9 cellular contexts compared by ENCODE assay signal in the genomic region with DNA sequence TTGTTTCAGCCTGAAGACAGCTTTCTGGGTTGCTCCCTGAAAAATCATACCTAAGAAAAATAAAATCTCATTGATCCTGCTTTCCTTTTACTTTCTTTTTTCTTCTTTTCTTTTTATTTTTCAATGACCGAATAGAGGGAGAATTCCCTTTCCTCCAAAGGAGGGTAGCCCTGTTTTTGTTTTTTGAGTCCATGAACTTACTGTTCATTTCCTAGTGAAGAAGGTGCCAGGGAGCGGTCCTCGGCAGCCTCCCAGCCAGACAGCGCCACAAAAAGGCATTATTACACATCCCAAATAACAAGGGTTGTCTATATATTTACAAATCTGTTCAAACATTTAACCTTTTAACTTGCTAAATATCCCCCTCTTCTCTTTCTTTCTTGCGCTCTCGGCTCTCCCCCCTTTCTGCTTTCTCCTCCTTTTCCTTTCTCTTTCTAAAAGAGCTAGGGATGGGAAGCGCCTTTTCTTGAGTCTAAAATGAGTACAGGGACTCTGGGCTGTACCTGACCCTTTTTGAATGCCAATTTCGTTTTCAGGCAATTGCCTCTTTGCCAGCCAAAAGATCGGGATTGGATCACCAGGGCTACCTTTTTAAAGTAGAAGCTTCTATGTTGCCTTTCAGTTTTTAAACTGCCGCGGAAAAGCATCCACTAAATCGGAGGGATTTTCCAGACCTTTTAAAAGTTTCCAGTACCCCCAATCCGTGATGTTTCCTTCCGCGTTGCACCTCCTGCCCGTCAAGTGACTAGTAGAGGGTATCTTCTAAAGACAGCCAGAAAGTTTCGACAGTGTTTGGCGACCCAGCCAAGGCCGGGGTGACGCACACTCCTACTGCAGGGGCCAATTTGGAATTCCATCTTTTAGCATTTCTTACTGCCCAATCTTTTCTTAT.
A peak's percentile ranks its signal among the peaks of the same experiment; 100 is the strongest.
DNase-seq lines count a peak whose midpoint lies in the region; TF ChIP-seq lines count a peak whose summit lies in the region.
"Had no signal": no experiment of that assay in that cellular context is flagged by ENCODE, and none has a peak within 500 bp of the region (broad histone marks: within the 10 kb centered on the region; RNA-seq: fewer than 3 reads in every experiment).

No MANE protein-coding gene starts in this region.

- peaks cover 6% of the 10 kb centered on the region; the same call in 1 of the 2 replicates for H3F3A ChIP-seq in MM.1S (ENCODE audit: insufficient read depth, low read length)

- H3K9me3 ChIP-seq in MM.1S (replicated peaks; ENCODE audit: insufficient read depth, low read length) (no peaks in the 10 kb centered on the region), neuronal stem cell (replicated peaks in 1 of 2; ENCODE audit: control insufficient read depth in 2 of 2, insufficient read depth in 1 of 2, low read depth in 1 of 2, low read length in 2 of 2) (no peaks in the 10 kb centered on the region), thyroid gland (no peaks in the 10 kb centered on the region)

- intact Hi-C loops in thyroid gland (cut with DNase I), result no loop called here

- H3K4me2 ChIP-seq in MM.1S (ENCODE audit: low read depth, low read length) (peak overlapping the region; percentile 100), neuronal stem cell (ENCODE audit: insufficient read depth, low read length, poor library complexity, severe bottlenecking) (no peak overlapping the region)

- H3K79me2 ChIP-seq in MM.1S (ENCODE audit: low read length), result no peaks in the 10 kb centered on the region

- H3K36me3 ChIP-seq in MM.1S (replicated peaks; ENCODE audit: insufficient read depth, low read length) (no peaks in the 10 kb centered on the region), neuronal stem cell (replicated peaks in 1 of 2; ENCODE audit: control insufficient read depth in 2 of 2, insufficient read depth in 2 of 2, low read length in 2 of 2) (no peaks in the 10 kb centered on the region), thyroid gland (no peaks in the 10 kb centered on the region)

- WGBS in neuronal stem cell (ENCODE audit: extremely low coverage in 2 of 2, insufficient read length in 2 of 2, insufficient replicate concordance in 1 of 2), 2 donors, result no CpG with 5 or more reads among the region's 20 CpGs
- WGBS in thyroid gland, 2 donors, result 7 to 12% methylated on average over 20 of the region's 20 CpGs

- no peak overlapping the region for H2AK5ac ChIP-seq in neuronal stem cell (ENCODE audit: low read depth, low read length)

- no peak overlapping the region for H2BK15ac ChIP-seq in neuronal stem cell (ENCODE audit: low read length)

- H2BK120ac ChIP-seq in neuronal stem cell (ENCODE audit: low read depth, low read length), result no peak overlapping the region

- H3K4ac ChIP-seq in neuronal stem cell (ENCODE audit: low read length), result no peak overlapping the region

- H4K91ac ChIP-seq in neuronal stem cell (ENCODE audit: low read depth, low read length, poor library complexity), result no peak overlapping the region

- TF ChIP-seq CTCF in AG09309 (IDR thresholded peaks at IDR 0.05; ENCODE audit: control insufficient read depth, insufficient read depth, low read depth, low read length, missing control alignments) (no peak), MM.1S (IDR thresholded peaks at IDR 0.05; ENCODE audit: low read length) (no peak), thyroid gland (IDR thresholded peaks at IDR 0.05) (no peak)

- peak overlapping the region; percentile 47; the same call in 1 of the 2 replicates for H3K4me3 ChIP-seq in AG09309 (ENCODE audit: control insufficient read depth, low read depth, low read length)
- H3K4me3 ChIP-seq in MM.1S (ENCODE audit: low read length), result peak overlapping the region; percentile 78
- H3K4me3 ChIP-seq in neuronal stem cell (ENCODE audit: low read length in 2 of 2), result no peak overlapping the region
- H3K4me3 ChIP-seq in thyroid gland (replicated peaks in 1 of 3), result peak overlapping the region in 1 of 3 donors; percentile 8

- H3K79me1 ChIP-seq in neuronal stem cell (ENCODE audit: low read depth, low read length), result no peaks in the 10 kb centered on the region

- TF ChIP-seq POLR2A in thyroid gland (IDR thresholded peaks at IDR 0.05), result no peak

- no peaks in the 10 kb centered on the region for H3K9me2 ChIP-seq in MM.1S (replicated peaks; ENCODE audit: insufficient read depth, low read length)

- H2AFZ ChIP-seq in MM.1S (ENCODE audit: low read length) (peak overlapping the region; percentile 68), neuronal stem cell (ENCODE audit: low read length) (no peak overlapping the region)

- H3K27ac ChIP-seq in MM.1S (ENCODE audit: low read length) (no peak overlapping the region), neuronal stem cell (replicated peaks; ENCODE audit: low read length) (no peak overlapping the region), thyroid gland (no peak overlapping the region)

- no peak overlapping the region for H2BK12ac ChIP-seq in neuronal stem cell (ENCODE audit: low read length)

- no peak overlapping the region for H3K14ac ChIP-seq in neuronal stem cell (ENCODE audit: low read length)

- no peak for DNase-seq in AG09309 (ENCODE audit: low read depth)
- peak; percentile 8 for DNase-seq in MM.1S
- DNase-seq in fibroblast of peridontal ligament (ENCODE audit: extremely low read depth), result peak; percentile 18
- peak; percentile 31 for DNase-seq in neuronal stem cell (ENCODE audit: low spot score)
- no peak for DNase-seq in thyroid gland
- no peak for DNase-seq in GOT3 (lab: John Stamatoyannopoulos, UW)
- DNase-seq in activated gamma-delta T cell (lab: John Stamatoyannopoulos, UW), result no peak
- DNase-seq in GF-D8 (lab: John Stamatoyannopoulos, UW), result no peak
- DNase-seq: NCI-H1694 treated with DMSO at 0.1 percent for 48 hours had no signal

- H3K9ac ChIP-seq in MM.1S (ENCODE audit: low read length) (peak overlapping the region; percentile 48; the same call in 1 of the 2 replicates), neuronal stem cell (ENCODE audit: low read depth, low read length, poor library complexity) (no peak overlapping the region)

- H3K4me1 ChIP-seq in MM.1S (ENCODE audit: low read length), result no peaks in the 10 kb centered on the region
- H3K4me1 ChIP-seq in neuronal stem cell (ENCODE audit: control insufficient read depth in 2 of 2, insufficient read depth in 1 of 2, low read depth in 1 of 2, low read length in 2 of 2), result peaks cover 6 to 17% of the 10 kb centered on the region in 2 donors
- peaks cover 17 to 24% of the 10 kb centered on the region in 2 donors for H3K4me1 ChIP-seq in thyroid gland

- no peak overlapping the region for H3K18ac ChIP-seq in neuronal stem cell (ENCODE audit: low read length)

- H4K8ac ChIP-seq in neuronal stem cell (ENCODE audit: low read depth, low read length), result no peak overlapping the region

- H3K27me3 ChIP-seq in MM.1S (replicated peaks; ENCODE audit: insufficient read depth, low read length) (no peaks in the 10 kb centered on the region), neuronal stem cell (ENCODE audit: control insufficient read depth in 3 of 3, insufficient read depth in 3 of 3, low read depth in 1 of 3, low read length in 3 of 3) (peaks cover 15 to 80% (median 59%) of the 10 kb centered on the region in 3 experiments), thyroid gland (peaks cover 6% of the 10 kb centered on the region)

- no peak overlapping the region for H2BK5ac ChIP-seq in neuronal stem cell (ENCODE audit: low read length)

- H3K23ac ChIP-seq in neuronal stem cell (ENCODE audit: low read depth, low read length, poor library complexity), result no peak overlapping the region

- H4K20me1 ChIP-seq in MM.1S (ENCODE audit: insufficient read depth, low read length), result no peaks in the 10 kb centered on the region

Comparison
In these comparisons a context has a peak if more than half of its experiments do, and no peak if none do; other contexts are left out.
1. DNase-seq: peak in MM.1S (single experiment), fibroblast of peridontal ligament (single experiment) and neuronal stem cell (single experiment); none in AG09309 (single experiment), thyroid gland (0 of 2), GOT3 (single experiment), activated gamma-delta T cell (single experiment) and GF-D8 (single experiment).
2. H3K4me3 ChIP-seq: peak in AG09309 (single experiment) and MM.1S (single experiment); none in neuronal stem cell (0 of 2).